14 cellular contexts compared by ENCODE assay signal in genomic region chr12:55647027-55647426, GRCh38. TPM values are rescaled to one million over a fixed set of nuclear protein-coding genes. Genes with fewer than 3 reads are reported as not detected.
DNase-seq lines count a peak whose midpoint lies in the region; ATAC-seq, FAIRE-seq and TF ChIP-seq lines count a peak whose summit lies in the region.
"Had no signal": no experiment of that assay in that cellular context is flagged by ENCODE, and none has a peak within 500 bp of the region (broad histone marks: within the 10 kb centered on the region; RNA-seq: fewer than 3 reads in every experiment).

No MANE protein-coding gene starts in this region.

- H2BK15ac ChIP-seq in H9 (ENCODE audit: low read depth, low read length), result no peak overlapping the region

- peaks cover 8 to 22% of the 10 kb centered on the region in 2 experiments for H3K4me1 Mint-ChIP-seq in H9
- peaks cover 38% of the 10 kb centered on the region for H3K4me1 Mint-ChIP-seq in stimulated activated memory B cell treated with anti-CD40 and anti-IgM and Interleukin-4, amounts not matched to agents 10 μg/mL and 1 μg/mL and 100 μg/mL, for 72 hours

- no peaks in the 10 kb centered on the region for H4K20me1 ChIP-seq in H9 (ENCODE audit: control insufficient read depth, insufficient read depth, insufficient read length)

- peak overlapping the region; percentile 16 for H2BK120ac ChIP-seq in H9 (ENCODE audit: low read depth, low read length, poor library complexity, severe bottlenecking)

- H3K9me3 Mint-ChIP-seq in H9, result peaks cover 28 to 31% of the 10 kb centered on the region in 2 experiments
- H3K9me3 Mint-ChIP-seq in stimulated activated memory B cell treated with anti-CD40 and anti-IgM and Interleukin-4, amounts not matched to agents 10 μg/mL and 1 μg/mL and 100 μg/mL, for 72 hours, result peaks cover 11% of the 10 kb centered on the region

- H3K14ac ChIP-seq in H9 (ENCODE audit: insufficient read depth, low read length), result no peak overlapping the region

- H3K4me3 ChIP-seq in left lung, result no peak overlapping the region
- H3K4me3 ChIP-seq: thyroid gland had no signal

- H3K4me3 Mint-ChIP-seq in H9, result no peak overlapping the region; a peak in 1 of 5 replicates
- no peak overlapping the region for H3K4me3 Mint-ChIP-seq in stimulated activated memory B cell treated with anti-CD40 and anti-IgM and Interleukin-4, amounts not matched to agents 10 μg/mL and 1 μg/mL and 100 μg/mL, for 72 hours

- CTCF ChIA-PET in RWPE1 (lab: Yijun Ruan, JAX), result interaction anchor here (0.6 to 1.3 kb wide), 3 partner anchors 20 to 472 kb away, joined by 3 to 5 read pairs (median 3); partner anchors contain the start of gene RDH5

- no peaks in the 10 kb centered on the region for H3K36me3 ChIP-seq in left lung
- H3K36me3 ChIP-seq: thyroid gland had no signal

- peaks cover 6 to 28% (median 13%) of the 10 kb centered on the region in 3 experiments; a peak in 6 of 7 replicates for H3K36me3 Mint-ChIP-seq in H9 (ENCODE audit: insufficient read depth in 1 of 3, low read depth in 3 of 3)
- peaks cover 11% of the 10 kb centered on the region for H3K36me3 Mint-ChIP-seq in stimulated activated memory B cell treated with anti-CD40 and anti-IgM and Interleukin-4, amounts not matched to agents 10 μg/mL and 1 μg/mL and 100 μg/mL, for 72 hours

- no peak overlapping the region for H2BK20ac ChIP-seq in H9 (ENCODE audit: low read depth, low read length, poor library complexity, severe bottlenecking)

- no peak overlapping the region for H3K27ac Mint-ChIP-seq in H9
- peak overlapping the region; percentile 85 for H3K27ac Mint-ChIP-seq in stimulated activated memory B cell treated with anti-CD40 and anti-IgM and Interleukin-4, amounts not matched to agents 10 μg/mL and 1 μg/mL and 100 μg/mL, for 72 hours

- H3K4me1 ChIP-seq in H9 (ENCODE audit: insufficient read depth, low read length) (no peaks in the 10 kb centered on the region; the same call in 1 of the 2 replicates), left lung (peaks cover 0 to 58% of the 10 kb centered on the region in 2 donors)
- H3K4me1 ChIP-seq: thyroid gland had no signal

- no peak overlapping the region for H2BK5ac ChIP-seq in H9 (ENCODE audit: insufficient read length, low read length)

- H3K27ac ChIP-seq in H9 (ENCODE audit: insufficient read length, low read depth, low read length) (no peak overlapping the region), RWPE1 (peak overlapping the region; percentile 28; the same call in 1 of the 2 replicates), left lung (peak overlapping the region; percentile 67 to 96)

- no peak for TF ChIP-seq CTCF in H9 (conservative IDR thresholded peaks at IDR 0.05)
- no peak for TF ChIP-seq CTCF in RWPE1 (conservative IDR thresholded peaks at IDR 0.05; ENCODE audit: low read depth)
- TF ChIP-seq CTCF in left lung (IDR thresholded peaks at IDR 0.05), result no peak

- no peaks in the 10 kb centered on the region for H3K9me3 ChIP-seq in H9 (ENCODE audit: control insufficient read depth, low read depth, low read length)
- H3K9me3 ChIP-seq in left lung, result no peaks in the 10 kb centered on the region
- H3K9me3 ChIP-seq: thyroid gland had no signal

- peak overlapping the region; percentile 9 for H4K91ac ChIP-seq in H9 (ENCODE audit: insufficient read length, low read depth, low read length)

- no peak overlapping the region for H4K5ac ChIP-seq in H9 (ENCODE audit: insufficient read length, low read depth, low read length)

- no peak overlapping the region for H3K4ac ChIP-seq in H9 (ENCODE audit: low read depth, low read length)

- no peak overlapping the region for H2AK5ac ChIP-seq in H9 (ENCODE audit: insufficient read length, low read length)

- intact Hi-C loops in left lung (cut with DNase I), result no loop called here

- H3K4me2 ChIP-seq in H9 (ENCODE audit: insufficient read depth, insufficient read length, low read length), result no peak overlapping the region

- H2AFZ ChIP-seq in H9 (ENCODE audit: low read length), result no peak overlapping the region

- H3K79me2 ChIP-seq in H9 (ENCODE audit: insufficient read depth, low read length), result no peaks in the 10 kb centered on the region

- POLR2A ChIA-PET in RWPE1 (lab: Yijun Ruan, JAX; ENCODE audit: low non-redundant PET), result no interaction called here

- no peak overlapping the region for H3K56ac ChIP-seq in H9 (ENCODE audit: insufficient read length, low read depth, low read length)

- H3K27me3 ChIP-seq in H9 (ENCODE audit: insufficient read depth, low read length) (no peaks in the 10 kb centered on the region), left lung (no peaks in the 10 kb centered on the region)
- H3K27me3 ChIP-seq: thyroid gland had no signal

- no peak overlapping the region for H3T11ph ChIP-seq in H9 (ENCODE audit: low read length)

- H2BK12ac ChIP-seq in H9 (ENCODE audit: insufficient read length, low read depth, low read length), result no peak overlapping the region

- H3K9ac ChIP-seq in H9 (ENCODE audit: extremely low read depth, insufficient read length, low read length), result no peak overlapping the region

- H3K27me3 Mint-ChIP-seq in H9 (ENCODE audit: low read depth), result peaks cover 13% of the 10 kb centered on the region
- no peaks in the 10 kb centered on the region for H3K27me3 Mint-ChIP-seq in stimulated activated memory B cell treated with anti-CD40 and anti-IgM and Interleukin-4, amounts not matched to agents 10 μg/mL and 1 μg/mL and 100 μg/mL, for 72 hours

- no peaks in the 10 kb centered on the region for H3K79me1 ChIP-seq in H9 (ENCODE audit: insufficient read depth, low read depth, low read length, poor library complexity, severe bottlenecking)

- H3K23ac ChIP-seq in H9 (ENCODE audit: insufficient read length, low read depth, low read length), result no peak overlapping the region

- no CpG with 5 or more reads among the region's 5 CpGs for WGBS in H9 (ENCODE audit: extremely low coverage, insufficient read length, low lambda C conversion rate)

- no peak for FAIRE-seq in RCC 7860 (lab: Jason Lieb, UNC)

- peak overlapping the region; percentile 92 for H3K18ac ChIP-seq in H9 (ENCODE audit: insufficient read length, low read depth, low read length)

- H3K23me2 ChIP-seq in H9 (ENCODE audit: insufficient read length, low read depth, low read length, poor library complexity, severe bottlenecking), result peaks cover 4% of the 10 kb centered on the region

- no peak for DNase-seq in H9
- no peak for DNase-seq in RWPE1 (ENCODE audit: low spot score)
- DNase-seq in left lung, result no peak
- no peak for DNase-seq in NCI-H1092 (lab: John Stamatoyannopoulos, UW)
- no peak for DNase-seq in NK-92 treated with Interleukin-12 subunit alpha and Interleukin-12 subunit beta, amount 100 ng/mL, for 24 hours (lab: John Stamatoyannopoulos, UW)
- DNase-seq in RCC 7860 (ENCODE audit: low spot score), result no peak
- DNase-seq: activated CD4-positive, alpha-beta T cell treated with anti-CD3 and anti-CD28 coated beads for 4 hours; central memory CD4-positive, alpha-beta T cell; NCI-H2107; thyroid gland had no signal

- H4K8ac ChIP-seq in H9 (replicated peaks; ENCODE audit: insufficient read length, low read depth, low read length), result no peak overlapping the region

- ATAC-seq in left lung (no peak), GM19351 (IDR thresholded peaks at IDR 0.05; ENCODE audit: unreplicated experiment) (no peak)
- no peak for ATAC-seq in stimulated activated memory B cell treated with anti-CD40 and anti-IgM and Interleukin-4, amounts not matched to agents 10 μg/mL and 1 μg/mL and 100 μg/mL, for 72 hours

RNA-seq across cellular contexts. Expression of gene OR10P1, which starts 10.3 kb away (rescaled TPM):
- not detected in 2 replicates for total RNA-seq in H9 (2021)
- total RNA-seq in left lung, result not detected
- total RNA-seq: epithelial cell of proximal tubule, M059J, thyroid gland had no signal
